ENCODE assay signal across 14 cellular contexts in the genomic region with DNA sequence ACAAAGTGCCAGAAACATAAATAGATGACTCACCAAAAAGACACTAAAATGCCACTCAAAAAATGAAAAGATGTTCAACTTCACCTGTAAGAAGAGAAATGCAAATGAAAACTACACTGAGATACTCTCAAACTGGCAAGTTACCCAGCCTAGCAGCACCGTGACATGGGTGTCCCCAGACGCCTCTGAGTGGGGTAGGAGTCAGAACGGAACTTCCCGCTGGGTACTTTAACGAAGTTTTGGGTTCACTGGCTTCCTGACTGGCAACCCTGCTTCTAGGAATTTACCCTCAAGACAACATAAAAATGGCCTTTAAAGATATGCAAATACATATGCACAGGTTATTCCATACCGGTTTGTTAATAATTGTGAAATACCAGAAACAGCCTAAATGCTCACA. TPM values are rescaled to one million over a fixed set of nuclear protein-coding genes. Genes with fewer than 3 reads are reported as not detected.
DNase-seq lines count a peak whose midpoint lies in the region; ATAC-seq and TF ChIP-seq lines count a peak whose summit lies in the region.
"Had no signal": no experiment of that assay in that cellular context is flagged by ENCODE, and none has a peak within 500 bp of the region (broad histone marks: within the 10 kb centered on the region; RNA-seq: fewer than 3 reads in every experiment).

No MANE protein-coding gene starts in this region.

- no peak overlapping the region for H3K27ac ChIP-seq in osteoblast (ENCODE audit: low read depth, low read length)
- H3K27ac ChIP-seq: A549, GM23248 had no signal

- H3K4me2 ChIP-seq in osteoblast (ENCODE audit: insufficient read depth, low read length), result no peak overlapping the region
- H3K4me2 ChIP-seq: A549 had no signal

- DNase-seq in GM12865 (ENCODE audit: low read depth) (peak; percentile 16), HEK293T (ENCODE audit: extremely low spot score) (no peak), NCI-H526 treated with DMSO at 0.1 percent for 48 hours (lab: John Stamatoyannopoulos, UW) (peak; percentile 31), osteoblast (ENCODE audit: insufficient read length, low spot score, missing footprints) (peak; percentile 77), activated gamma-delta T cell treated with Interleukin-2 at 50 U/mL for 16 hours (no peak), NCI-H226 (no peak), NCI-H2171 treated with DMSO at 0.1 percent for 48 hours (lab: John Stamatoyannopoulos, UW) (no peak)
- DNase-seq: CD4-positive, CD25-positive, alpha-beta regulatory T cell; GF-D8; GM23248 had no signal

- H3K4me3 ChIP-seq in GM12865 (ENCODE audit: low read depth, low read length), result no peak overlapping the region
- H3K4me3 ChIP-seq in osteoblast (ENCODE audit: insufficient read depth, low read length), result no peak overlapping the region
- H3K4me3 ChIP-seq: A549, GM23248 had no signal

- H3K36me3 ChIP-seq in osteoblast (ENCODE audit: insufficient read depth, low read length), result no peaks in the 10 kb centered on the region

- H3K79me2 ChIP-seq in osteoblast (ENCODE audit: insufficient read depth, low read length), result no peaks in the 10 kb centered on the region

- no peaks in the 10 kb centered on the region for H4K20me1 ChIP-seq in osteoblast (ENCODE audit: insufficient read depth, low read length)

- peaks cover 2% of the 10 kb centered on the region for H3K9me3 ChIP-seq in osteoblast (ENCODE audit: low read depth, low read length)

- CTCF ChIA-PET in HEK293T (lab: Yijun Ruan, JAX), result no interaction called here

- no peak overlapping the region for H2AFZ ChIP-seq in osteoblast (ENCODE audit: low read length)
- H2AFZ ChIP-seq: GM23248 had no signal

- no peak for ATAC-seq in HG03159 (IDR thresholded peaks at IDR 0.05; ENCODE audit: unreplicated experiment)
- ATAC-seq: A549, HCT116 had no signal

- no peaks in the 10 kb centered on the region for H3K27me3 ChIP-seq in osteoblast (ENCODE audit: insufficient read depth, low read length)

- TF ChIP-seq CTCF in GM12865 (IDR thresholded peaks at IDR 0.05; ENCODE audit: insufficient read depth, low read depth, low read length, missing control alignments), result no peak
- no peak for TF ChIP-seq CTCF in osteoblast (IDR thresholded peaks at IDR 0.05; ENCODE audit: extremely low read depth, low read depth, low read length)

- no peaks in the 10 kb centered on the region for H3K4me1 ChIP-seq in osteoblast (ENCODE audit: insufficient read depth, low read length)

- POLR2A ChIA-PET in HEK293T (lab: Yijun Ruan, JAX), result no interaction called here

TF ChIP-seq in HEK293T, 16 proteins besides CTCF, POLR2A, EP300 and RAD21:
- TF ChIP-seq, protein P1, sequence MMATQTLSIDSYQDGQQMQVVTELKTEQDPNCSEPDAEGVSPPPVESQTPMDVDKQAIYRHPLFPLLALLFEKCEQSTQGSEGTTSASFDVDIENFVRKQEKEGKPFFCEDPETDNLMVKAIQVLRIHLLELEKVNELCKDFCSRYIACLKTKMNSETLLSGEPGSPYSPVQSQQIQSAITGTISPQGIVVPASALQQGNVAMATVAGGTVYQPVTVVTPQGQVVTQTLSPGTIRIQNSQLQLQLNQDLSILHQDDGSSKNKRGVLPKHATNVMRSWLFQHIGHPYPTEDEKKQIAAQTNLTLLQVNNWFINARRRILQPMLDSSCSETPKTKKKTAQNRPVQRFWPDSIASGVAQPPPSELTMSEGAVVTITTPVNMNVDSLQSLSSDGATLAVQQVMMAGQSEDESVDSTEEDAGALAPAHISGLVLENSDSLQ (IDR thresholded peaks at IDR 0.05), result peak; percentile 37; the same call in 1 of the 2 replicates
- no peak for TF ChIP-seq CTBP1 (IDR thresholded peaks at IDR 0.05; ENCODE audit: borderline replicate concordance)

RNA-seq across cellular contexts. Expression of a gene that starts 52.6 kb away (rescaled TPM):
- total RNA-seq in osteoblast, result not detected in 2 replicates
- total RNA-seq: CD4-positive, CD25-positive, alpha-beta regulatory T cell; GM23248; HT1080 had no signal

Comparison
In these comparisons a context has a peak if more than half of its experiments do, and no peak if none do; other contexts are left out.
1. DNase-seq: peak in GM12865 (single experiment), NCI-H526 treated with DMSO at 0.1 percent for 48 hours (single experiment) and osteoblast (single experiment); none in HEK293T (single experiment), activated gamma-delta T cell treated with Interleukin-2 at 50 U/mL for 16 hours (single experiment), NCI-H226 (single experiment) and NCI-H2171 treated with DMSO at 0.1 percent for 48 hours (single experiment).